In the genomic region with DNA sequence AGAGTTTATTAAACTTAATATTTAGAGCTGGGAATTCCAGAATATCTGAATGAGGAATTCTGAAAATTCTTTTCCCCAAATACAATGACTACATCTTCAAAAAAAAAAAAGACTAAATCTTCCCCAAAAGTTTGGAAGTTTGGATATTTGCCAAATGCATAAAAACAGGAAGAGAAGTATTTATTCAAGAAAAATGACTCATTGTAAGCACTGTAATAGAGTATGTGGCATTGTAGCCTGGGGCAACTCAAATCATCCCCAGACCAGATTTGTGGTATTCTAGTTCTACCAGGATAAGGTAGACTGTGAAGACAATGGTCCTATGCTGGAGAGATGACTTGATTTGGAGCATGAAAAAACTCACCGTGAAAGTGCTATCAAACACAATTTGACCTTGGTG, we compare ENCODE assay signal across 17 cellular contexts.
DNase-seq lines count a peak whose midpoint lies in the region; ATAC-seq, FAIRE-seq and TF ChIP-seq lines count a peak whose summit lies in the region.
"Had no signal": no experiment of that assay in that cellular context is flagged by ENCODE, and none has a peak within 500 bp of the region (broad histone marks: within the 10 kb centered on the region; RNA-seq: fewer than 3 reads in every experiment).

No MANE protein-coding gene starts in this region.

- no peak overlapping the region for H3K27ac Mint-ChIP-seq in H9
- H3K27ac Mint-ChIP-seq: activated CD4-positive, alpha-beta memory T cell treated with anti-CD3 and anti-CD28 coated beads, Interleukin-2, amount 10 ng/mL, durations not matched to agents 7 days and 5 days; naive B cell; stimulated activated memory B cell treated with anti-CD40 and anti-IgM and Interleukin-4, amounts not matched to agents 10 μg/mL and 1 μg/mL and 100 μg/mL, for 72 hours had no signal

- DNase-seq in COR-L47 (lab: John Stamatoyannopoulos, UW) (peak; percentile 1), RCC 7860 (ENCODE audit: low spot score) (peak; percentile 37), cardiac fibroblast (ENCODE audit: low read depth in 2 of 2) (peak; percentile 80 to 82), islet precursor cell (peak; percentile 56), H9 (no peak), mesenteric fat pad (ENCODE audit: low spot score) (no peak), caudate nucleus (lab: John Stamatoyannopoulos, UW) (no peak)
- DNase-seq: activated CD4-positive, alpha-beta memory T cell treated with anti-CD3 and anti-CD28 coated beads, Interleukin-2, amount 10 ng/mL, durations not matched to agents 7 days and 5 days; activated effector memory CD4-positive, alpha-beta T cell treated with Interleukin-2 at 50 U/mL for 16 hours; DMS153; erythroblast; naive B cell; NCI-H1092; stimulated activated CD4-positive, alpha-beta T cell treated with anti-CD3 and anti-CD28 coated beads, Interleukin-4, amount 100 ng/mL, for 4 hours; T-helper 9 cell had no signal

- no peak overlapping the region for H3K9ac ChIP-seq in H9 (ENCODE audit: extremely low read depth, insufficient read length, low read length)

- H3K14ac ChIP-seq in H9 (ENCODE audit: insufficient read depth, low read length): no peak overlapping the region

- H3K4me3 ChIP-seq in cardiac fibroblast (replicated peaks in 1 of 2; ENCODE audit: low read depth in 2 of 2, low read length in 2 of 2): no peak overlapping the region

- no peak for ATAC-seq in activated CD4-positive, CD25-positive, alpha-beta regulatory T cell treated with anti-CD3 and anti-CD28 coated beads, Interleukin-2, amount 50 U/mL, for 24 hours
- ATAC-seq: stimulated activated memory B cell treated with anti-CD40 and anti-IgM and Interleukin-4, amounts not matched to agents 10 μg/mL and 1 μg/mL and 100 μg/mL, for 72 hours had no signal

- no peak overlapping the region for H2BK20ac ChIP-seq in H9 (ENCODE audit: low read depth, low read length, poor library complexity, severe bottlenecking)

- WGBS in H9 (ENCODE audit: extremely low coverage, insufficient read length, low lambda C conversion rate): no CpG with 5 or more reads among the region's 1 CpG

- H4K8ac ChIP-seq in H9 (replicated peaks; ENCODE audit: insufficient read length, low read depth, low read length): no peak overlapping the region

- H3K27me3 ChIP-seq in H9 (ENCODE audit: insufficient read depth, low read length): no peaks in the 10 kb centered on the region

- H3K23me2 ChIP-seq in H9 (ENCODE audit: insufficient read length, low read depth, low read length, poor library complexity, severe bottlenecking): no peaks in the 10 kb centered on the region

- H3K4me1 Mint-ChIP-seq in H9: peaks cover 20 to 24% of the 10 kb centered on the region in 2 experiments
- H3K4me1 Mint-ChIP-seq: activated CD4-positive, alpha-beta memory T cell treated with anti-CD3 and anti-CD28 coated beads, Interleukin-2, amount 10 ng/mL, durations not matched to agents 7 days and 5 days; naive B cell; stimulated activated memory B cell treated with anti-CD40 and anti-IgM and Interleukin-4, amounts not matched to agents 10 μg/mL and 1 μg/mL and 100 μg/mL, for 72 hours had no signal

- FAIRE-seq in RCC 7860 (lab: Jason Lieb, UNC): peak; percentile 57

- H3K27ac ChIP-seq in H9 (ENCODE audit: insufficient read length, low read depth, low read length) (no peak overlapping the region), caudate nucleus (ENCODE audit: low read depth, low read length) (no peak overlapping the region)

- H2BK15ac ChIP-seq in H9 (ENCODE audit: low read depth, low read length): no peak overlapping the region

- no peak overlapping the region for H4K5ac ChIP-seq in H9 (ENCODE audit: insufficient read length, low read depth, low read length)

- H3K18ac ChIP-seq in H9 (ENCODE audit: insufficient read length, low read depth, low read length): no peak overlapping the region

- H3K79me1 ChIP-seq in H9 (ENCODE audit: insufficient read depth, low read depth, low read length, poor library complexity, severe bottlenecking): no peaks in the 10 kb centered on the region

- no peaks in the 10 kb centered on the region; the same call in 1 of the 2 replicates for H3K27me3 Mint-ChIP-seq in H9 (ENCODE audit: low read depth)
- H3K27me3 Mint-ChIP-seq: activated CD4-positive, alpha-beta memory T cell treated with anti-CD3 and anti-CD28 coated beads, Interleukin-2, amount 10 ng/mL, durations not matched to agents 7 days and 5 days; naive B cell; stimulated activated memory B cell treated with anti-CD40 and anti-IgM and Interleukin-4, amounts not matched to agents 10 μg/mL and 1 μg/mL and 100 μg/mL, for 72 hours had no signal

- no peak overlapping the region for H2BK12ac ChIP-seq in H9 (ENCODE audit: insufficient read length, low read depth, low read length)

- peaks cover 0 to 3% of the 10 kb centered on the region in 2 experiments; a peak in 2 of 5 replicates for H3K9me3 Mint-ChIP-seq in H9
- H3K9me3 Mint-ChIP-seq: activated CD4-positive, alpha-beta memory T cell treated with anti-CD3 and anti-CD28 coated beads, Interleukin-2, amount 10 ng/mL, durations not matched to agents 7 days and 5 days had no signal

- H3K4me2 ChIP-seq in H9 (ENCODE audit: insufficient read depth, insufficient read length, low read length): no peak overlapping the region

- H3K56ac ChIP-seq in H9 (ENCODE audit: insufficient read length, low read depth, low read length): no peak overlapping the region

- peaks cover 0 to 5% (median 0%) of the 10 kb centered on the region in 3 experiments; a peak in 1 of 7 replicates for H3K36me3 Mint-ChIP-seq in H9 (ENCODE audit: insufficient read depth in 1 of 3, low read depth in 3 of 3)
- H3K36me3 Mint-ChIP-seq: naive B cell; stimulated activated memory B cell treated with anti-CD40 and anti-IgM and Interleukin-4, amounts not matched to agents 10 μg/mL and 1 μg/mL and 100 μg/mL, for 72 hours had no signal

- H2BK120ac ChIP-seq in H9 (ENCODE audit: low read depth, low read length, poor library complexity, severe bottlenecking): no peak overlapping the region

- no peak overlapping the region for H2AK5ac ChIP-seq in H9 (ENCODE audit: insufficient read length, low read length)

- H4K91ac ChIP-seq in H9 (ENCODE audit: insufficient read length, low read depth, low read length): no peak overlapping the region

- TF ChIP-seq CTCF in cardiac fibroblast (IDR thresholded peaks at IDR 0.05; ENCODE audit: low read depth, low read length) (no peak), H9 (conservative IDR thresholded peaks at IDR 0.05) (no peak)

- H3T11ph ChIP-seq in H9 (ENCODE audit: low read length): no peak overlapping the region

- peaks cover 2% of the 10 kb centered on the region; the same call in 1 of the 2 replicates for H3K4me1 ChIP-seq in H9 (ENCODE audit: insufficient read depth, low read length)

- no peak overlapping the region for H2AFZ ChIP-seq in H9 (ENCODE audit: low read length)

- no peak overlapping the region for H3K23ac ChIP-seq in H9 (ENCODE audit: insufficient read length, low read depth, low read length)

- H3K9me3 ChIP-seq in H9 (ENCODE audit: control insufficient read depth, low read depth, low read length): no peaks in the 10 kb centered on the region

- no peaks in the 10 kb centered on the region for H4K20me1 ChIP-seq in H9 (ENCODE audit: control insufficient read depth, insufficient read depth, insufficient read length)

- H3K79me2 ChIP-seq in H9 (ENCODE audit: insufficient read depth, low read length): no peaks in the 10 kb centered on the region

- H3K4me3 Mint-ChIP-seq in H9: no peak overlapping the region
- H3K4me3 Mint-ChIP-seq: activated CD4-positive, alpha-beta memory T cell treated with anti-CD3 and anti-CD28 coated beads, Interleukin-2, amount 10 ng/mL, durations not matched to agents 7 days and 5 days; naive B cell; stimulated activated memory B cell treated with anti-CD40 and anti-IgM and Interleukin-4, amounts not matched to agents 10 μg/mL and 1 μg/mL and 100 μg/mL, for 72 hours had no signal

- no peak overlapping the region for H2BK5ac ChIP-seq in H9 (ENCODE audit: insufficient read length, low read length)

- H3K4ac ChIP-seq in H9 (ENCODE audit: low read depth, low read length): no peak overlapping the region

Comparison
In these comparisons a context has a peak if more than half of its experiments do, and no peak if none do; other contexts are left out.
1. DNase-seq: peak in COR-L47 (single experiment), RCC 7860 (single experiment), cardiac fibroblast (2 of 2) and islet precursor cell (single experiment); none in H9 (single experiment), mesenteric fat pad (single experiment) and caudate nucleus (0 of 61).